In the genomic region with DNA sequence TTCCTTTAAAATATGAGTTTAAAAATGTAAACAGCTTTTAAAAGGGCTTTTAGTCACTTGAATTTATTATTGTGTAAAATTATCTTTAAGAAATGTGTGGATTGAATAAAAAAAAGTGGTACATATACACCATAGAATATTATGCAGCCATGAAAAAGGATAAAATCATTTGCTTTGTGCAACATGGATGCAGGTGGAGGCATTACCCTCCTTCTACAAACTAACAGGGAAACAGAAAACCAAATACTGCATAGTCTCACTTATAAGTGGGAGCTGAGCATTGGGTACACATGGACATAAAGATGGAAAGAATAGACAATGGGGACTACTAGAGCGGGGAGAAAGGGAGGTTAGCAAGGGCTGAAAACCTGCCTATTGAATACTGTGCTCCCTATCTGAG, we compare ENCODE assay signal across 38 cellular contexts.
"Had no signal": no experiment of that assay in that cellular context is flagged by ENCODE, and none has a peak within 500 bp of the region (broad histone marks: within the 10 kb centered on the region; RNA-seq: fewer than 3 reads in every experiment).

No MANE protein-coding gene starts in this region.

- H3K9me3 Mint-ChIP-seq: activated naive CD4-positive, alpha-beta T cell treated with anti-CD3 and anti-CD28 coated beads for 36 hours; activated naive CD8-positive, alpha-beta T cell treated with anti-CD3 and anti-CD28 coated beads, Interleukin-2, amount 10 ng/mL, durations not matched to agents 7 days and 5 days; activated T-helper 1 cell treated with anti-CD3 and anti-CD28 coated beads, Interleukin-12 subunit alpha, Interleukin-12 subunit beta, Interleukin-2, Interleukin-4 antibody, amounts not matched to agents 30 ng/mL and 10 ng/mL and 1 ng/mL, durations not matched to agents 14 hours and 24 hours and 36 hours had no signal

- H3K36me3 Mint-ChIP-seq: activated naive CD4-positive, alpha-beta T cell treated with anti-CD3 and anti-CD28 coated beads, Interleukin-2, amount 10 ng/mL, durations not matched to agents 7 days and 5 days; activated naive CD4-positive, alpha-beta T cell treated with anti-CD3 and anti-CD28 coated beads, Interleukin-2, amount 50 U/mL, for 24 hours; activated naive CD4-positive, alpha-beta T cell treated with anti-CD3 and anti-CD28 coated beads, Interleukin-2, amount 50 U/mL, for 72 hours; activated naive CD8-positive, alpha-beta T cell; activated naive CD8-positive, alpha-beta T cell treated with anti-CD3 and anti-CD28 coated beads for 36 hours; activated naive CD8-positive, alpha-beta T cell treated with anti-CD3 and anti-CD28 coated beads, Interleukin-2, amount 10 ng/mL, durations not matched to agents 7 days and 5 days; brain had no signal

- H3K9me3 ChIP-seq: adrenal gland, ascending aorta, body of pancreas, breast epithelium, colonic mucosa had no signal

- H3K4me1 ChIP-seq: adrenal gland, ascending aorta, body of pancreas, breast epithelium, colonic mucosa had no signal

- H3K4me1 Mint-ChIP-seq: activated naive CD4-positive, alpha-beta T cell treated with anti-CD3 and anti-CD28 coated beads, Interleukin-2, amount 10 ng/mL, durations not matched to agents 7 days and 5 days; activated naive CD4-positive, alpha-beta T cell treated with anti-CD3 and anti-CD28 coated beads, Interleukin-2, amount 50 U/mL, for 24 hours; activated naive CD8-positive, alpha-beta T cell treated with anti-CD3 and anti-CD28 coated beads for 36 hours; activated naive CD8-positive, alpha-beta T cell treated with anti-CD3 and anti-CD28 coated beads, Interleukin-2, amount 10 ng/mL, durations not matched to agents 7 days and 5 days; activated naive CD8-positive, alpha-beta T cell treated with anti-CD3 and anti-CD28 coated beads, Interleukin-2, amount 50 U/mL, for 24 hours; activated T-helper 17 cell treated with anti-CD3 and anti-CD28 coated beads, Interleukin-2, amount 50 U/mL, for 72 hours; brain; central memory CD8-positive, alpha-beta T cell had no signal

- FAIRE-seq: astrocyte, bronchial epithelial cell had no signal

- H3K4me3 Mint-ChIP-seq: activated naive CD4-positive, alpha-beta T cell treated with anti-CD3 and anti-CD28 coated beads for 36 hours; activated naive CD4-positive, alpha-beta T cell treated with anti-CD3 and anti-CD28 coated beads, Interleukin-2, amount 10 ng/mL, durations not matched to agents 7 days and 5 days; activated naive CD4-positive, alpha-beta T cell treated with anti-CD3 and anti-CD28 coated beads, Interleukin-2, amount 50 U/mL, for 24 hours; activated naive CD8-positive, alpha-beta T cell; activated naive CD8-positive, alpha-beta T cell treated with anti-CD3 and anti-CD28 coated beads for 36 hours; activated naive CD8-positive, alpha-beta T cell treated with anti-CD3 and anti-CD28 coated beads, Interleukin-2, amount 10 ng/mL, durations not matched to agents 7 days and 5 days; activated naive CD8-positive, alpha-beta T cell treated with anti-CD3 and anti-CD28 coated beads, Interleukin-2, amount 50 U/mL, for 24 hours; activated T-cell treated with anti-CD3 and anti-CD28 coated beads, Interleukin-2, amount 50 U/mL, for 72 hours; activated T-helper 1 cell treated with anti-CD3 and anti-CD28 coated beads, Interleukin-12 subunit alpha, Interleukin-12 subunit beta, Interleukin-2, Interleukin-4 antibody, amounts not matched to agents 30 ng/mL and 10 ng/mL and 1 ng/mL, durations not matched to agents 14 hours and 24 hours and 36 hours; activated T-helper 17 cell treated with anti-CD3 and anti-CD28 coated beads, Interleukin-2, amount 50 U/mL, for 72 hours; brain; central memory CD8-positive, alpha-beta T cell had no signal

- DNase-seq: activated effector memory CD4-positive, alpha-beta T cell treated with anti-CD3 and anti-CD28 coated beads, Interleukin-2, amount 50 U/mL, for 16 hours; activated effector memory CD4-positive, alpha-beta T cell treated with Interleukin-2 at 50 U/mL for 16 hours; activated gamma-delta T cell; activated gamma-delta T cell treated with Interleukin-2 at 50 U/mL for 16 hours; activated naive CD4-positive, alpha-beta T cell; activated naive CD4-positive, alpha-beta T cell treated with anti-CD3 and anti-CD28 coated beads for 36 hours; activated naive CD4-positive, alpha-beta T cell treated with anti-CD3 and anti-CD28 coated beads, Interleukin-2, amount 10 ng/mL, durations not matched to agents 7 days and 5 days; activated naive CD4-positive, alpha-beta T cell treated with anti-CD3 and anti-CD28 coated beads, Interleukin-2, amount 50 U/mL, for 16 hours; activated naive CD4-positive, alpha-beta T cell treated with Interleukin-2 at 50 U/mL for 16 hours; activated naive CD8-positive, alpha-beta T cell treated with anti-CD3 and anti-CD28 coated beads for 36 hours; activated naive CD8-positive, alpha-beta T cell treated with anti-CD3 and anti-CD28 coated beads, Interleukin-2, amount 10 ng/mL, durations not matched to agents 7 days and 5 days; activated naive CD8-positive, alpha-beta T cell treated with anti-CD3 and anti-CD28 coated beads, Interleukin-2, amount 50 U/mL, for 24 hours; activated T-cell treated with anti-CD3 and anti-CD28 coated beads, Interleukin-2, amount 50 U/mL, for 48 hours; activated T-cell treated with anti-CD3 and anti-CD28 coated beads, Interleukin-2, amount 50 U/mL, for 72 hours; adrenal gland; amniotic stem cell; amygdala; anterior cingulate cortex; aorta; body of pancreas; brain microvascular endothelial cell; caudate nucleus; central memory CD4-positive, alpha-beta T cell; cerebellar nuclear complex; colonic mucosa had no signal

- ATAC-seq: activated naive CD4-positive, alpha-beta T cell treated with anti-CD3 and anti-CD28 coated beads, Interleukin-2, amount 50 U/mL, for 72 hours; activated naive CD8-positive, alpha-beta T cell treated with anti-CD3 and anti-CD28 coated beads, Interleukin-2, amount 50 U/mL, for 24 hours; activated T-cell treated with anti-CD3 and anti-CD28 coated beads, Interleukin-2, amount 50 U/mL, for 72 hours; activated T-helper 17 cell treated with anti-CD3 and anti-CD28 coated beads, Interleukin-2, amount 50 U/mL, for 72 hours; body of pancreas had no signal

- H3K27ac ChIP-seq: adrenal gland, ascending aorta, body of pancreas, brain microvascular endothelial cell, breast epithelium, cardiac muscle cell, colonic mucosa had no signal

- H3K4me3 ChIP-seq: adrenal gland, ascending aorta, body of pancreas, breast epithelium, cardiac muscle cell, colonic mucosa had no signal

- H3K36me3 ChIP-seq: adrenal gland, ascending aorta, brain microvascular endothelial cell, breast epithelium, cardiac muscle cell, colonic mucosa had no signal

- H3K27me3 Mint-ChIP-seq: activated naive CD4-positive, alpha-beta T cell treated with anti-CD3 and anti-CD28 coated beads, Interleukin-2, amount 10 ng/mL, durations not matched to agents 7 days and 5 days; activated naive CD4-positive, alpha-beta T cell treated with anti-CD3 and anti-CD28 coated beads, Interleukin-2, amount 50 U/mL, for 24 hours; activated naive CD8-positive, alpha-beta T cell; activated naive CD8-positive, alpha-beta T cell treated with anti-CD3 and anti-CD28 coated beads for 36 hours; activated naive CD8-positive, alpha-beta T cell treated with anti-CD3 and anti-CD28 coated beads, Interleukin-2, amount 10 ng/mL, durations not matched to agents 7 days and 5 days; activated naive CD8-positive, alpha-beta T cell treated with anti-CD3 and anti-CD28 coated beads, Interleukin-2, amount 50 U/mL, for 24 hours; activated T-helper 17 cell treated with anti-CD3 and anti-CD28 coated beads, Interleukin-2, amount 50 U/mL, for 72 hours; brain; central memory CD8-positive, alpha-beta T cell had no signal

- H3K27ac Mint-ChIP-seq: activated naive CD4-positive, alpha-beta T cell treated with anti-CD3 and anti-CD28 coated beads for 36 hours; activated naive CD4-positive, alpha-beta T cell treated with anti-CD3 and anti-CD28 coated beads, Interleukin-2, amount 10 ng/mL, durations not matched to agents 7 days and 5 days; activated naive CD4-positive, alpha-beta T cell treated with anti-CD3 and anti-CD28 coated beads, Interleukin-2, amount 50 U/mL, for 24 hours; activated naive CD4-positive, alpha-beta T cell treated with anti-CD3 and anti-CD28 coated beads, Interleukin-2, amount 50 U/mL, for 72 hours; activated naive CD8-positive, alpha-beta T cell; activated naive CD8-positive, alpha-beta T cell treated with anti-CD3 and anti-CD28 coated beads for 36 hours; activated naive CD8-positive, alpha-beta T cell treated with anti-CD3 and anti-CD28 coated beads, Interleukin-2, amount 10 ng/mL, durations not matched to agents 7 days and 5 days; activated naive CD8-positive, alpha-beta T cell treated with anti-CD3 and anti-CD28 coated beads, Interleukin-2, amount 50 U/mL, for 24 hours; activated T-cell treated with anti-CD3 and anti-CD28 coated beads, Interleukin-2, amount 50 U/mL, for 72 hours; activated T-helper 1 cell treated with anti-CD3 and anti-CD28 coated beads, Interleukin-12 subunit alpha, Interleukin-12 subunit beta, Interleukin-2, Interleukin-4 antibody, amounts not matched to agents 30 ng/mL and 10 ng/mL and 1 ng/mL, durations not matched to agents 14 hours and 24 hours and 36 hours; activated T-helper 17 cell treated with anti-CD3 and anti-CD28 coated beads, Interleukin-2, amount 50 U/mL, for 72 hours; activated T-helper 2 cell treated with anti-CD3 and anti-CD28 coated beads, Interferon-gamma antibody, Interleukin-2, Interleukin-4, amounts not matched to agents 10 μg/mL and 5 μg/mL and 100 μg/mL, durations not matched to agents 14 hours and 24 hours and 36 hours; brain had no signal

- H3K27me3 ChIP-seq: adrenal gland, ascending aorta, body of pancreas, brain microvascular endothelial cell, breast epithelium, cardiac muscle cell, colonic mucosa had no signal
